32 cellular contexts compared by ENCODE assay signal in the genomic region with DNA sequence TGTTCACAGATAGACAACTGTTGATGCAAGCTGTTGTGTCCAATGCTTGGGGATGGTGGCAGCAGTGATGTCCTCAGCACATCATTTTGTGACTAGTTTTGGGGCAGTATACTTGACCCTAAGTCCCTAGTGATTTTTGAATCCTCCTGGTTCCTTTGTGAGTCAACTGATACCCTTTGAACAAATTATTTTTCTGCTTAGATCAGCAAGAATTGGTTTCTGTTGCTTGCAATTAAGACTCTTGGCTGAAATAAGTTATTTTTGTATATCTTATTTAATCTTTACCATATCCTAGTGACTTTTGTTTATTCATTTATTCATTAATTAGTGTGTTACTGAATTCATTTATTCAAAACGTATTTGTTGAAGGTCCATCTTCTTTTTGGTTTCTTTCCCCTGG.
"Had no signal": no experiment of that assay in that cellular context is flagged by ENCODE, and none has a peak within 500 bp of the region (broad histone marks: within the 10 kb centered on the region; RNA-seq: fewer than 3 reads in every experiment).

No MANE protein-coding gene starts in this region.

- H3K9me3 Mint-ChIP-seq: naive thymus-derived CD8-positive, alpha-beta T cell; natural killer cell treated with Interleukin-12 subunit alpha and Interleukin-12 subunit beta and Interleukin-15 and Interleukin-18, amount 100 ng/mL, for 72 hours; nephron progenitor cell; neural crest cell; stimulated activated memory B cell treated with anti-CD40 and anti-IgM and Interleukin-4, amounts not matched to agents 10 μg/mL and 1 μg/mL and 100 μg/mL, for 72 hours; stimulated activated naive CD8-positive, alpha-beta T cell treated with anti-CD3 and anti-CD28 coated beads, Interleukin-15, amount 100 ng/mL, for 72 hours had no signal

- H3K36me3 Mint-ChIP-seq: naive thymus-derived CD8-positive, alpha-beta T cell; natural killer cell treated with Interleukin-12 subunit alpha and Interleukin-12 subunit beta and Interleukin-15 and Interleukin-18, amount 100 ng/mL, for 72 hours; stimulated activated memory B cell treated with anti-CD40 and anti-IgM and Interleukin-4, amounts not matched to agents 10 μg/mL and 1 μg/mL and 100 μg/mL, for 72 hours had no signal

- H3K9me3 ChIP-seq: ovary, psoas muscle, spleen, suprapubic skin, testis, tibial artery, transverse colon, upper lobe of left lung, vagina had no signal

- H3K27ac Mint-ChIP-seq: naive thymus-derived CD8-positive, alpha-beta T cell; natural killer cell treated with Interleukin-12 subunit alpha and Interleukin-12 subunit beta and Interleukin-15 and Interleukin-18, amount 100 ng/mL, for 72 hours; nephron progenitor cell; progenitor cell of endocrine pancreas; stimulated activated memory B cell treated with anti-CD40 and anti-IgM and Interleukin-4, amounts not matched to agents 10 μg/mL and 1 μg/mL and 100 μg/mL, for 72 hours; stimulated activated naive CD8-positive, alpha-beta T cell treated with anti-CD3 and anti-CD28 coated beads, Interleukin-15, amount 100 ng/mL, for 72 hours had no signal

- H3K9ac ChIP-seq: parathyroid adenoma had no signal

- H3K4me3 ChIP-seq: ovary, psoas muscle, skin epidermis, smooth muscle cell, spleen, suprapubic skin, testis, tibial artery, transverse colon, upper lobe of left lung, vagina had no signal

- H2AFZ ChIP-seq: parathyroid adenoma had no signal

- H3K27ac ChIP-seq: ovary, parathyroid adenoma, psoas muscle, skin epidermis, spleen, suprapubic skin, testis, tibial artery, transverse colon, upper lobe of left lung, vagina had no signal

- H3K27me3 ChIP-seq: ovary, suprapubic skin, testis, tibial artery, transverse colon, upper lobe of left lung, vagina had no signal

- H3K27me3 Mint-ChIP-seq: stimulated activated memory B cell treated with anti-CD40 and anti-IgM and Interleukin-4, amounts not matched to agents 10 μg/mL and 1 μg/mL and 100 μg/mL, for 72 hours had no signal

- H3K4me1 ChIP-seq: psoas muscle, spleen, suprapubic skin, testis, tibial artery, transverse colon, upper lobe of left lung, vagina had no signal

- ATAC-seq: naive thymus-derived CD8-positive, alpha-beta T cell; psoas muscle; right cardiac atrium; sciatic nerve; stimulated activated memory B cell treated with anti-CD40 and anti-IgM and Interleukin-4, amounts not matched to agents 10 μg/mL and 1 μg/mL and 100 μg/mL, for 72 hours; stimulated activated naive CD8-positive, alpha-beta T cell treated with anti-CD3 and anti-CD28 coated beads, Interleukin-15, Interleukin-2, amounts not matched to agents 100 U/mL and 50 U/mL, for 24 hours had no signal

- DNase-seq: naive thymus-derived CD8-positive, alpha-beta T cell; nephron progenitor cell; occipital lobe; ovary; posterior cingulate gyrus; psoas muscle; stimulated activated CD4-positive, alpha-beta T cell treated with anti-CD3 and anti-CD28 coated beads, Interleukin-12 subunit alpha, Interleukin-12 subunit beta, amount 100 ng/mL, for 4 hours; stimulated activated CD4-positive, alpha-beta T cell treated with anti-CD3 and anti-CD28 coated beads, Interleukin-1b, Interleukin-23, amount 100 ng/mL, for 48 hours; stimulated activated CD4-positive, alpha-beta T cell treated with anti-CD3 and anti-CD28 coated beads, Interleukin-4, amount 100 ng/mL, for 1 hour; stimulated activated CD4-positive, alpha-beta T cell treated with anti-CD3 and anti-CD28 coated beads, Interleukin-4, amount 100 ng/mL, for 4 hours; stimulated activated CD8-positive, alpha-beta memory T cell treated with anti-CD3 and anti-CD28 coated beads, Interleukin-4, amount 100 ng/mL, for 48 hours; stimulated activated naive CD4-positive, alpha-beta T cell; stimulated activated naive CD8-positive, alpha-beta T cell treated with anti-CD3 and anti-CD28 coated beads, Interleukin-15, amount 100 ng/mL, for 72 hours; stimulated activated naive CD8-positive, alpha-beta T cell treated with anti-CD3 and anti-CD28 coated beads, Interleukin-15, Interleukin-2, amounts not matched to agents 100 U/mL and 50 U/mL, for 24 hours; substantia nigra; testis; tibial artery; transverse colon had no signal

- H3K4me2 ChIP-seq: smooth muscle cell had no signal

- H3K4me3 Mint-ChIP-seq: naive thymus-derived CD8-positive, alpha-beta T cell; natural killer cell treated with Interleukin-12 subunit alpha and Interleukin-12 subunit beta and Interleukin-15 and Interleukin-18, amount 100 ng/mL, for 72 hours; nephron progenitor cell; neural crest cell; stimulated activated memory B cell treated with anti-CD40 and anti-IgM and Interleukin-4, amounts not matched to agents 10 μg/mL and 1 μg/mL and 100 μg/mL, for 72 hours; stimulated activated naive CD8-positive, alpha-beta T cell treated with anti-CD3 and anti-CD28 coated beads, Interleukin-15, amount 100 ng/mL, for 72 hours had no signal

- H3K36me3 ChIP-seq: ovary, spleen, suprapubic skin, tibial artery, transverse colon, upper lobe of left lung, vagina had no signal

- FAIRE-seq: urothelium cell line had no signal

- H3K4me1 Mint-ChIP-seq: naive thymus-derived CD8-positive, alpha-beta T cell; nephron progenitor cell; neural crest cell; stimulated activated memory B cell treated with anti-CD40 and anti-IgM and Interleukin-4, amounts not matched to agents 10 μg/mL and 1 μg/mL and 100 μg/mL, for 72 hours; stimulated activated naive CD8-positive, alpha-beta T cell treated with anti-CD3 and anti-CD28 coated beads, Interleukin-15, amount 100 ng/mL, for 72 hours had no signal
